11 cellular contexts compared by ENCODE assay signal in the genomic region with DNA sequence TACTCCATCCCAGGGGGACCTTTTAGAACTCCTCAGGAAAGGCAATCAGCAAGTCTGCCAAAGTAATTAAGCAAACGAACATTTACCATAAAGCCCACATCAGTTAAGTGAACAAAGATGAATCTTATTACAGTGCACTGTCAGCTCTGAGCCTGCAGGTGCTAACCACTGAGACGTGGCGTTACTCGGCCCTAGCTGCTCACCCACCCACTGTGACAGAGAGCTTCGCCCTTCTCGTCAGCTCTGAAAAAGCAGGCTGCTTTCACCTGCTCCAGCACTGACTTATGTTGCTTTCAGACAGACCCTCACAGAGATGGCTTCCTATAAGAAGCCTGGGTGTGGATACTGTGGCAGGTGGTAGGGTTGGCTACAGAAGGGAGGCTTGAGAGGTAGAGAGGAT. TPM values are rescaled to one million over a fixed set of nuclear protein-coding genes. Genes with fewer than 3 reads are reported as not detected.
A peak's percentile ranks its signal among the peaks of the same experiment; 100 is the strongest.
DNase-seq lines count a peak whose midpoint lies in the region; ATAC-seq lines count a peak whose summit lies in the region.
"Had no signal": no experiment of that assay in that cellular context is flagged by ENCODE, and none has a peak within 500 bp of the region (broad histone marks: within the 10 kb centered on the region; RNA-seq: fewer than 3 reads in every experiment).

No MANE protein-coding gene starts in this region.

- no peaks in the 10 kb centered on the region for H3K79me1 ChIP-seq in neuronal stem cell (ENCODE audit: low read depth, low read length)

- no peaks in the 10 kb centered on the region for H3K9me3 ChIP-seq in neuronal stem cell (replicated peaks in 1 of 2; ENCODE audit: control insufficient read depth in 2 of 2, insufficient read depth in 1 of 2, low read depth in 1 of 2, low read length in 2 of 2)
- H3K9me3 ChIP-seq: HAP-1 had no signal

- H3K4ac ChIP-seq in neuronal stem cell (ENCODE audit: low read length) = no peak overlapping the region

- H3K18ac ChIP-seq in neuronal stem cell (ENCODE audit: low read length) = peak overlapping the region; percentile 15

- H2BK12ac ChIP-seq in neuronal stem cell (ENCODE audit: low read length) = no peak overlapping the region

- no peak overlapping the region for H2AFZ ChIP-seq in neuronal stem cell (ENCODE audit: low read length)

- H4K91ac ChIP-seq in neuronal stem cell (ENCODE audit: low read depth, low read length, poor library complexity) = no peak overlapping the region

- H4K8ac ChIP-seq in neuronal stem cell (ENCODE audit: low read depth, low read length) = no peak overlapping the region

- H3K27ac ChIP-seq in neuronal stem cell (replicated peaks; ENCODE audit: low read length) = no peak overlapping the region

- H2BK120ac ChIP-seq in neuronal stem cell (ENCODE audit: low read depth, low read length) = no peak overlapping the region

- no CpG with 5 or more reads among the region's 6 CpGs for WGBS in neuronal stem cell (ENCODE audit: extremely low coverage in 2 of 2, insufficient read length in 2 of 2, insufficient replicate concordance in 1 of 2), 2 donors

- H3K4me2 ChIP-seq in neuronal stem cell (ENCODE audit: insufficient read depth, low read length, poor library complexity, severe bottlenecking) = no peak overlapping the region

- DNase-seq in NCI-H2107 treated with DMSO at 0.1 percent for 48 hours (lab: John Stamatoyannopoulos, UW; ENCODE audit: unreplicated experiment) (peak; percentile 52), NCI-H2107 (lab: John Stamatoyannopoulos, UW) (no peak), NCI-H1092 treated with DMSO at 0.1 percent for 48 hours (lab: John Stamatoyannopoulos, UW) (peak; percentile 52), neuronal stem cell (ENCODE audit: low spot score) (no peak), glomerular visceral epithelial cell (ENCODE audit: extremely low spot score) (no peak), ureter (ENCODE audit: low spot score) (no peak)
- no peak for DNase-seq in stimulated activated CD4-positive, alpha-beta T cell treated with anti-CD3 and anti-CD28 coated beads, Interleukin-4, amount 100 ng/mL, for 24 hours
- DNase-seq: PC-3; stimulated activated CD4-positive, alpha-beta T cell treated with anti-CD3 and anti-CD28 coated beads, Interleukin-2, amount 100 ng/mL, for 48 hours had no signal

- no peak overlapping the region for H3K23ac ChIP-seq in neuronal stem cell (ENCODE audit: low read depth, low read length, poor library complexity)

- H3K36me3 ChIP-seq in neuronal stem cell (replicated peaks in 1 of 2; ENCODE audit: control insufficient read depth in 2 of 2, insufficient read depth in 2 of 2, low read length in 2 of 2) = no peaks in the 10 kb centered on the region
- H3K36me3 ChIP-seq: HAP-1 had no signal

- H2AK5ac ChIP-seq in neuronal stem cell (ENCODE audit: low read depth, low read length) = no peak overlapping the region

- H3K14ac ChIP-seq in neuronal stem cell (ENCODE audit: low read length) = no peak overlapping the region

- H3K4me3 ChIP-seq in neuronal stem cell (ENCODE audit: low read length in 2 of 2) = no peak overlapping the region
- H3K4me3 ChIP-seq: HAP-1 had no signal

- no peak overlapping the region for H3K9ac ChIP-seq in neuronal stem cell (ENCODE audit: low read depth, low read length, poor library complexity)

- ATAC-seq in HG02571 (IDR thresholded peaks at IDR 0.05; ENCODE audit: unreplicated experiment) = peak; percentile 44
- ATAC-seq: PC-3 had no signal

- no peak overlapping the region for H2BK5ac ChIP-seq in neuronal stem cell (ENCODE audit: low read length)

- no peaks in the 10 kb centered on the region for H3K27me3 ChIP-seq in neuronal stem cell (ENCODE audit: control insufficient read depth in 3 of 3, insufficient read depth in 3 of 3, low read depth in 1 of 3, low read length in 3 of 3)

- no peak overlapping the region for H2BK15ac ChIP-seq in neuronal stem cell (ENCODE audit: low read length)

- H3K4me1 ChIP-seq in neuronal stem cell (ENCODE audit: control insufficient read depth in 2 of 2, insufficient read depth in 1 of 2, low read depth in 1 of 2, low read length in 2 of 2) = peaks cover 8 to 21% of the 10 kb centered on the region in 2 donors
- H3K4me1 ChIP-seq: HAP-1 had no signal

RNA-seq across cellular contexts. Expression of a gene that starts 57.7 kb away (rescaled TPM):
- polyA plus RNA-seq in neuronal stem cell (2013, experiment 1 of 2) = 6.4 TPM
- polyA plus RNA-seq in neuronal stem cell (2013, experiment 2 of 2) = 6.7 TPM
- 5.7 TPM for total RNA-seq in ureter

Comparison
In these comparisons a context has a peak if more than half of its experiments do, and no peak if none do; other contexts are left out.
1. DNase-seq: peak in NCI-H2107 treated with DMSO at 0.1 percent for 48 hours (single experiment) and NCI-H1092 treated with DMSO at 0.1 percent for 48 hours (single experiment); none in NCI-H2107 (single experiment), neuronal stem cell (single experiment), glomerular visceral epithelial cell (single experiment), ureter (single experiment) and stimulated activated CD4-positive, alpha-beta T cell treated with anti-CD3 and anti-CD28 coated beads, Interleukin-4, amount 100 ng/mL, for 24 hours (single experiment).